Comparison of ENCODE assay signal across 1 cellular context in the genomic region with DNA sequence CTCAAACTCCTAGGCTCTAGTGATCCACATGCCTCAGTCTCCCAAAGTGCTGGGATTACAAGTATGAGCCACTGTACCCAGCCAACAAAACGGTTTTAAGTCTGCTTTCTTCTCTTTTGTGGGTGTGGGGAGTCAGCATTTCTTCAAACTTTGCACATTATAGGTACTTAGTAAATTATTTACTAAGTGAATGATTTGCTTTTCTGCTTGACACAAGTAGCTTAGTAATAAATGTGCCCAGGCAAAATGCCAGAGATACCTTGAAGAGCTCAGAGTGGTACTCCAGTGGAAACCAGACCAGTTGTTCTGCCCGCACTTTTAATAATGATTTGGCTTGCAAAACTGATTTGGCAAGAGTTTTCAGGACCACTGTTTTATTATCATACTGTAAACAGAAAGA.
TF ChIP-seq lines count a peak whose summit lies in the region.

No MANE protein-coding gene starts in this region.

TF ChIP-seq in liver, 16 proteins besides CTCF, POLR2A, EP300 and RAD21 (continued from another document):
- TF ChIP-seq, protein P1, sequence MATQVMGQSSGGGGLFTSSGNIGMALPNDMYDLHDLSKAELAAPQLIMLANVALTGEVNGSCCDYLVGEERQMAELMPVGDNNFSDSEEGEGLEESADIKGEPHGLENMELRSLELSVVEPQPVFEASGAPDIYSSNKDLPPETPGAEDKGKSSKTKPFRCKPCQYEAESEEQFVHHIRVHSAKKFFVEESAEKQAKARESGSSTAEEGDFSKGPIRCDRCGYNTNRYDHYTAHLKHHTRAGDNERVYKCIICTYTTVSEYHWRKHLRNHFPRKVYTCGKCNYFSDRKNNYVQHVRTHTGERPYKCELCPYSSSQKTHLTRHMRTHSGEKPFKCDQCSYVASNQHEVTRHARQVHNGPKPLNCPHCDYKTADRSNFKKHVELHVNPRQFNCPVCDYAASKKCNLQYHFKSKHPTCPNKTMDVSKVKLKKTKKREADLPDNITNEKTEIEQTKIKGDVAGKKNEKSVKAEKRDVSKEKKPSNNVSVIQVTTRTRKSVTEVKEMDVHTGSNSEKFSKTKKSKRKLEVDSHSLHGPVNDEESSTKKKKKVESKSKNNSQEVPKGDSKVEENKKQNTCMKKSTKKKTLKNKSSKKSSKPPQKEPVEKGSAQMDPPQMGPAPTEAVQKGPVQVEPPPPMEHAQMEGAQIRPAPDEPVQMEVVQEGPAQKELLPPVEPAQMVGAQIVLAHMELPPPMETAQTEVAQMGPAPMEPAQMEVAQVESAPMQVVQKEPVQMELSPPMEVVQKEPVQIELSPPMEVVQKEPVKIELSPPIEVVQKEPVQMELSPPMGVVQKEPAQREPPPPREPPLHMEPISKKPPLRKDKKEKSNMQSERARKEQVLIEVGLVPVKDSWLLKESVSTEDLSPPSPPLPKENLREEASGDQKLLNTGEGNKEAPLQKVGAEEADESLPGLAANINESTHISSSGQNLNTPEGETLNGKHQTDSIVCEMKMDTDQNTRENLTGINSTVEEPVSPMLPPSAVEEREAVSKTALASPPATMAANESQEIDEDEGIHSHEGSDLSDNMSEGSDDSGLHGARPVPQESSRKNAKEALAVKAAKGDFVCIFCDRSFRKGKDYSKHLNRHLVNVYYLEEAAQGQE (IDR thresholded peaks at IDR 0.05), result peak; percentile 43
- TF ChIP-seq, protein P2, sequence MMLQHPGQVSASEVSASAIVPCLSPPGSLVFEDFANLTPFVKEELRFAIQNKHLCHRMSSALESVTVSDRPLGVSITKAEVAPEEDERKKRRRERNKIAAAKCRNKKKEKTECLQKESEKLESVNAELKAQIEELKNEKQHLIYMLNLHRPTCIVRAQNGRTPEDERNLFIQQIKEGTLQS (IDR thresholded peaks at IDR 0.05), result no peak
- TF ChIP-seq RXRA (IDR thresholded peaks at IDR 0.05) (peak in 1 of 2 donors; percentile 29), SP1 (IDR thresholded peaks at IDR 0.05) (peak; percentile 76), FOXA1 (IDR thresholded peaks at IDR 0.05) (no peak)
- TF ChIP-seq, protein P3, sequence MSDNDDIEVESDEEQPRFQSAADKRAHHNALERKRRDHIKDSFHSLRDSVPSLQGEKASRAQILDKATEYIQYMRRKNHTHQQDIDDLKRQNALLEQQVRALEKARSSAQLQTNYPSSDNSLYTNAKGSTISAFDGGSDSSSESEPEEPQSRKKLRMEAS (IDR thresholded peaks at IDR 0.05), result no peak
